In genomic region chr10:95457319-95457886, GRCh38 we compare ENCODE assay signal across 16 cellular contexts.
DNase-seq lines count a peak whose midpoint lies in the region; TF ChIP-seq lines count a peak whose summit lies in the region.
"Had no signal": no experiment of that assay in that cellular context is flagged by ENCODE, and none has a peak within 500 bp of the region (broad histone marks: within the 10 kb centered on the region; RNA-seq: fewer than 3 reads in every experiment).

No MANE protein-coding gene starts in this region.

- peaks cover 62% of the 10 kb centered on the region for H3K4me1 Mint-ChIP-seq in brain
- H3K4me1 Mint-ChIP-seq: activated CD4-positive, alpha-beta T cell treated with anti-CD3 and anti-CD28 coated beads, Interleukin-2, amount 10 ng/mL, durations not matched to agents 24 days and 14 days; CD4-positive, CD25-positive, alpha-beta regulatory T cell; natural killer cell; stimulated activated memory B cell treated with anti-CD40 and anti-IgM and Interleukin-4, amounts not matched to agents 10 μg/mL and 1 μg/mL and 100 μg/mL, for 72 hours had no signal

- H3K9me3 Mint-ChIP-seq in brain: no peaks in the 10 kb centered on the region
- H3K9me3 Mint-ChIP-seq: activated CD4-positive, alpha-beta T cell treated with anti-CD3 and anti-CD28 coated beads, Interleukin-2, amount 10 ng/mL, durations not matched to agents 24 days and 14 days; natural killer cell; stimulated activated memory B cell treated with anti-CD40 and anti-IgM and Interleukin-4, amounts not matched to agents 10 μg/mL and 1 μg/mL and 100 μg/mL, for 72 hours had no signal

- no peak overlapping the region for H3K4me3 ChIP-seq in rectal smooth muscle tissue (ENCODE audit: low read length)

- peak overlapping the region; percentile 75 for H3K27ac ChIP-seq in rectal smooth muscle tissue (ENCODE audit: low read depth, low read length)

- H3K36me3 Mint-ChIP-seq in brain: no peaks in the 10 kb centered on the region
- H3K36me3 Mint-ChIP-seq: CD4-positive, CD25-positive, alpha-beta regulatory T cell; natural killer cell; stimulated activated memory B cell treated with anti-CD40 and anti-IgM and Interleukin-4, amounts not matched to agents 10 μg/mL and 1 μg/mL and 100 μg/mL, for 72 hours had no signal

- H3K27me3 ChIP-seq in rectal smooth muscle tissue (ENCODE audit: control insufficient read depth, insufficient read depth, low read length): no peaks in the 10 kb centered on the region

- TF ChIP-seq CTCF in brain (conservative IDR thresholded peaks at IDR 0.05): no peak

- H3K27me3 Mint-ChIP-seq in brain: no peaks in the 10 kb centered on the region

- DNase-seq in Caki2 (ENCODE audit: low read depth): peak; percentile 73
- DNase-seq in kidney tubule cell (ENCODE audit: low spot score): peak; percentile 87
- DNase-seq in DMS153 (lab: John Stamatoyannopoulos, UW): no peak
- DNase-seq in DMS79 (lab: John Stamatoyannopoulos, UW): no peak
- no peak for DNase-seq in NCI-H1105 treated with DMSO at 0.1 percent for 48 hours (lab: John Stamatoyannopoulos, UW)
- DNase-seq in COLO829 (ENCODE audit: low spot score): no peak
- DNase-seq: activated CD4-positive, alpha-beta T cell treated with anti-CD3 and anti-CD28 coated beads, Interleukin-2, amount 10 ng/mL, durations not matched to agents 24 days and 14 days; activated CD8-positive, alpha-beta memory T cell treated with anti-CD3 and anti-CD28 coated beads, Interleukin-2, amount 50 U/mL, for 48 hours; activated gamma-delta T cell treated with Interleukin-2 at 50 U/mL for 16 hours; CD4-positive, CD25-positive, alpha-beta regulatory T cell; natural killer cell; NCI-H146; posterior cingulate gyrus had no signal

- H3K4me3 Mint-ChIP-seq in brain: peak overlapping the region in 2 of 5 experiments; percentile 2 to 25
- H3K4me3 Mint-ChIP-seq: activated CD4-positive, alpha-beta T cell treated with anti-CD3 and anti-CD28 coated beads, Interleukin-2, amount 10 ng/mL, durations not matched to agents 24 days and 14 days; CD4-positive, CD25-positive, alpha-beta regulatory T cell; natural killer cell; stimulated activated memory B cell treated with anti-CD40 and anti-IgM and Interleukin-4, amounts not matched to agents 10 μg/mL and 1 μg/mL and 100 μg/mL, for 72 hours had no signal

- peak overlapping the region; percentile 25 to 90 (median 80) for H3K27ac Mint-ChIP-seq in brain
- H3K27ac Mint-ChIP-seq: activated CD4-positive, alpha-beta T cell treated with anti-CD3 and anti-CD28 coated beads, Interleukin-2, amount 10 ng/mL, durations not matched to agents 24 days and 14 days; CD4-positive, CD25-positive, alpha-beta regulatory T cell; natural killer cell; stimulated activated memory B cell treated with anti-CD40 and anti-IgM and Interleukin-4, amounts not matched to agents 10 μg/mL and 1 μg/mL and 100 μg/mL, for 72 hours had no signal

- in situ Hi-C loops in Caki2 (cut with HindIII; ENCODE audit: low pct_unique_long_range_greater_than_20kb, low sequenced_read_pairs): loop anchor here (10.0 kb wide), 1 partner anchor 47 kb away; no protein-coding TSS in a partner anchor

- no peaks in the 10 kb centered on the region for H3K36me3 ChIP-seq in rectal smooth muscle tissue (ENCODE audit: control insufficient read depth, insufficient read depth, low read length)

- H3K9ac ChIP-seq in rectal smooth muscle tissue (ENCODE audit: low read length): no peak overlapping the region

- H3K4me1 ChIP-seq in rectal smooth muscle tissue (ENCODE audit: control insufficient read depth, insufficient read depth, low read length): peaks cover 51% of the 10 kb centered on the region

Comparison
In these comparisons a context has a peak if more than half of its experiments do, and no peak if none do; other contexts are left out.
1. DNase-seq: peak in Caki2 (single experiment) and kidney tubule cell (single experiment); none in DMS153 (single experiment), DMS79 (single experiment), NCI-H1105 treated with DMSO at 0.1 percent for 48 hours (single experiment) and COLO829 (single experiment).